25 cellular contexts compared by ENCODE assay signal in the genomic region with DNA sequence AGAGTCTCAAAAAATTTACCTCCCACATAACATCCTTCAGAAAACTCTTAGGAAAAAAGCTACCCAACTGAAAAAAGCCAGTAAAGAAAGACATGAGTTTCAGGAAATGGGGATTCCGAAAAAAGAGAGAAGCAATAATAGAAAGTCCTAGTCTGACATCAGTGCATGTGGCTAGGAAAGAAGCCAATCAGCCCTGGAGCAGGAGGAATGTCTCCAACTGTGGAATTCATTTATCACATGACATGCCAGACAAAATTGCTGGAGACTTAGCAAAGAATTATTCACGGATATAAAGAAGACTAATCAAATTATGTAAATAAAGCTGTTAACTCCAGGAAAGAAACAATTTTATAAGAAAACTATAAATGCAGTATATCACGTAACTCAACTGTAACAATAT.
"Had no signal": no experiment of that assay in that cellular context is flagged by ENCODE, and none has a peak within 500 bp of the region (broad histone marks: within the 10 kb centered on the region; RNA-seq: fewer than 3 reads in every experiment).

No MANE protein-coding gene starts in this region.

- H3K36me3 Mint-ChIP-seq: activated naive CD4-positive, alpha-beta T cell treated with anti-CD3 and anti-CD28 coated beads, Interleukin-2, amount 50 U/mL, for 24 hours had no signal

- H3K4me1 ChIP-seq: SJSA1 had no signal

- DNase-seq: activated CD4-positive, alpha-beta T cell treated with anti-CD3 and anti-CD28 coated beads for 4 hours; activated CD4-positive, alpha-beta T cell treated with anti-CD3 and anti-CD28 coated beads, Interleukin-2, amount 50 U/mL, for 4 hours; activated CD8-positive, alpha-beta memory T cell treated with anti-CD3 and anti-CD28 coated beads, Interleukin-2, amount 50 U/mL, for 48 hours; activated CD8-positive, alpha-beta T cell treated with anti-CD3 and anti-CD28 coated beads, Interleukin-2, amount 10 ng/mL, durations not matched to agents 7 days and 5 days; activated naive CD4-positive, alpha-beta T cell; activated T-cell treated with anti-CD3 and anti-CD28 coated beads, Interleukin-2, amount 50 U/mL, for 1 hour; aorta; cerebellar nuclear complex; MV-4-11; NCI-H1092 treated with DMSO at 0.1 percent for 48 hours; NCI-H1417 treated with DMSO at 0.1 percent for 48 hours; NCI-H1694 treated with DMSO at 0.1 percent for 48 hours; NCI-H2029 treated with DMSO at 0.1 percent for 48 hours; NCI-H345; NCI-H510A treated with DMSO at 0.1 percent for 48 hours; NCI-H69; NK-92 treated with Interleukin-12 subunit alpha and Interleukin-12 subunit beta, amount 100 ng/mL, for 24 hours; OCI-M1; SHP77 had no signal

- H3K4me1 Mint-ChIP-seq: activated naive CD4-positive, alpha-beta T cell treated with anti-CD3 and anti-CD28 coated beads, Interleukin-2, amount 50 U/mL, for 24 hours had no signal

- H3K4me3 Mint-ChIP-seq: activated CD8-positive, alpha-beta T cell treated with anti-CD3 and anti-CD28 coated beads, Interleukin-2, amount 10 ng/mL, durations not matched to agents 7 days and 5 days; activated naive CD4-positive, alpha-beta T cell treated with anti-CD3 and anti-CD28 coated beads, Interleukin-2, amount 50 U/mL, for 24 hours; T-helper 1 cell treated with Interleukin-12 subunit alpha and Interleukin-12 subunit beta and Interleukin-4 antibody, amounts not matched to agents 30 μg/mL and 1 μg/mL, for 36 hours had no signal

- H3K9me3 Mint-ChIP-seq: activated naive CD4-positive, alpha-beta T cell treated with anti-CD3 and anti-CD28 coated beads, Interleukin-2, amount 50 U/mL, for 24 hours had no signal

- H3K27ac ChIP-seq: SJSA1 had no signal

- H3K27ac Mint-ChIP-seq: activated CD8-positive, alpha-beta T cell treated with anti-CD3 and anti-CD28 coated beads, Interleukin-2, amount 10 ng/mL, durations not matched to agents 7 days and 5 days; activated naive CD4-positive, alpha-beta T cell treated with anti-CD3 and anti-CD28 coated beads, Interleukin-2, amount 50 U/mL, for 24 hours; T-helper 1 cell treated with Interleukin-12 subunit alpha and Interleukin-12 subunit beta and Interleukin-4 antibody, amounts not matched to agents 30 μg/mL and 1 μg/mL, for 36 hours had no signal

- H3K36me3 ChIP-seq: SJSA1 had no signal

- H3K27me3 ChIP-seq: SJSA1 had no signal

- H3K9me3 ChIP-seq: SJSA1 had no signal

- H3K4me3 ChIP-seq: SJSA1 had no signal

- FAIRE-seq: colon had no signal

- ATAC-seq: activated CD4-positive, CD25-positive, alpha-beta regulatory T cell treated with anti-CD3 and anti-CD28 coated beads, Interleukin-2, amount 50 U/mL, for 24 hours; activated CD8-positive, alpha-beta T cell treated with anti-CD3 and anti-CD28 coated beads, Interleukin-2, amount 10 ng/mL, durations not matched to agents 7 days and 5 days; Panc1 had no signal

- H3K27me3 Mint-ChIP-seq: activated naive CD4-positive, alpha-beta T cell treated with anti-CD3 and anti-CD28 coated beads, Interleukin-2, amount 50 U/mL, for 24 hours had no signal
